25 cellular contexts compared by ENCODE assay signal in genomic region chr17:78204387-78205123, GRCh38. TPM values are rescaled to one million over a fixed set of nuclear protein-coding genes. Genes with fewer than 3 reads are reported as not detected.
"Had no signal": no experiment of that assay in that cellular context is flagged by ENCODE, and none has a peak within 500 bp of the region (broad histone marks: within the 10 kb centered on the region; RNA-seq: fewer than 3 reads in every experiment).

No MANE protein-coding gene starts in this region.

- H3K4me3 ChIP-seq: dorsolateral prefrontal cortex, lower lobe of right lung, smooth muscle cell, suprapubic skin had no signal

- H3K27ac ChIP-seq: epithelial cell of prostate, lower lobe of right lung, neutrophil, parathyroid adenoma, suprapubic skin had no signal

- H3K36me3 ChIP-seq: neutrophil had no signal

- H3K9me3 ChIP-seq: lower lobe of right lung, neutrophil, suprapubic skin had no signal

- DNase-seq: activated B cell treated with CpG ODN at 0.5 μM for 24 hours; activated CD4-positive, alpha-beta memory T cell treated with anti-CD3 and anti-CD28 coated beads for 36 hours; activated CD4-positive, alpha-beta T cell treated with anti-CD3 and anti-CD28 coated beads for 4 hours; activated CD8-positive, alpha-beta memory T cell treated with anti-CD3 and anti-CD28 coated beads, Interleukin-2, amount 10 ng/mL, durations not matched to agents 7 days and 5 days; activated naive CD4-positive, alpha-beta T cell; activated naive CD8-positive, alpha-beta T cell treated with anti-CD3 and anti-CD28 coated beads for 36 hours; amniotic stem cell; caudate nucleus; dorsolateral prefrontal cortex; endodermal cell; foreskin fibroblast; left cardiac atrium; lower lobe of right lung; natural killer cell; stimulated activated CD4-positive, alpha-beta T cell treated with anti-CD3 and anti-CD28 coated beads, Interleukin-4, amount 100 ng/mL, for 1 hour; stimulated activated naive CD8-positive, alpha-beta T cell treated with anti-CD3 and anti-CD28 coated beads, Interleukin-15, amount 100 ng/mL, for 72 hours; trophoblast cell had no signal

- H3K27me3 ChIP-seq: dorsolateral prefrontal cortex, neutrophil, suprapubic skin had no signal

- ATAC-seq: activated CD8-positive, alpha-beta memory T cell treated with anti-CD3 and anti-CD28 coated beads, Interleukin-2, amount 10 ng/mL, durations not matched to agents 7 days and 5 days; left cardiac atrium; natural killer cell; stimulated activated naive CD8-positive, alpha-beta T cell treated with anti-CD3 and anti-CD28 coated beads, Interleukin-15, amount 100 ng/mL, for 72 hours had no signal

RNA-seq across cellular contexts. Expression of gene BIRC5, which starts 9.5 kb away (rescaled TPM):
- total RNA-seq: mesenteric fat pad had no signal

RNA-seq across cellular contexts. Expression of gene TMEM235, which starts 26.9 kb away (rescaled TPM):
- total RNA-seq: activated B cell treated with CpG ODN at 0.5 μM for 24 hours; activated CD4-positive, alpha-beta memory T cell treated with anti-CD3 and anti-CD28 coated beads for 36 hours; activated CD8-positive, alpha-beta memory T cell treated with anti-CD3 and anti-CD28 coated beads, Interleukin-2, amount 10 ng/mL, durations not matched to agents 7 days and 5 days; activated naive CD8-positive, alpha-beta T cell treated with anti-CD3 and anti-CD28 coated beads for 36 hours; glomerular endothelial cell; left cardiac atrium; lower lobe of right lung; mesenteric fat pad; natural killer cell; sciatic nerve; smooth muscle cell; suprapubic skin had no signal
- polyA plus RNA-seq: smooth muscle cell had no signal
